Comparison of ENCODE assay signal across 24 cellular contexts in the genomic region with DNA sequence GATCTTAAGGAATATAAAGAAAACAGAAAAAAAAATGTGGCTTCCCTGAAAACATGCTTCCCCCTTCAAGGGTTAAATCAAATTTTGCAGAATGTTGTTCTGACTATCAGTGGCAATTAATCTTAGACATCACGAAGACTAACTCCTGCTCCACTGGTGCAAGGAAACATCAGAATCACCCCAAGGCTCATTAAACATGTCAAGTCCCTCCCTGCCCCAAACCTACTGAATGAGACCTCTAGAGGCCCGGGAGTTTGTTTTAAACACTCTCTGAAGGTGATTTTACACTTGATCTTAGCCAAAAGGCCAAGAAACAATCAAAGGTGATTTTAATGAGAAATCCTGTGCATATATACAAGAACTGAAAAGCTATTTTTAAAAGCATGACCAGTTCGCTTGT. TPM values are rescaled to one million over a fixed set of nuclear protein-coding genes. Genes with fewer than 3 reads are reported as not detected.
A peak's percentile ranks its signal among the peaks of the same experiment; 100 is the strongest.
DNase-seq lines count a peak whose midpoint lies in the region; ATAC-seq, FAIRE-seq and TF ChIP-seq lines count a peak whose summit lies in the region.
"Had no signal": no experiment of that assay in that cellular context is flagged by ENCODE, and none has a peak within 500 bp of the region (broad histone marks: within the 10 kb centered on the region; RNA-seq: fewer than 3 reads in every experiment).

No MANE protein-coding gene starts in this region.

- no peak for DNase-seq in GM23338 (ENCODE audit: low spot score)
- no peak for DNase-seq in K562 (ENCODE audit: extremely low read depth in 1 of 4, low spot score in 3 of 4)
- peak; percentile 92 for DNase-seq in left kidney (ENCODE audit: low read depth, low spot score)
- no peak for DNase-seq in NCI-H226
- DNase-seq in NCI-H345 (lab: John Stamatoyannopoulos, UW), result no peak
- DNase-seq in activated T-cell treated with anti-CD3 and anti-CD28 coated beads, Interleukin-2, amount 50 U/mL, for 72 hours, result no peak
- no peak for DNase-seq in stimulated activated CD4-positive, alpha-beta T cell treated with anti-CD3 and anti-CD28 coated beads, Interleukin-4, amount 100 ng/mL, for 4 hours
- DNase-seq: activated CD4-positive, alpha-beta T cell treated with anti-CD3 and anti-CD28 coated beads for 36 hours; effector CD4-positive, alpha-beta T cell; H9; NCI-H1048; occipital lobe; T-helper 9 cell had no signal

- no peak overlapping the region for H3K9ac ChIP-seq in K562 (ENCODE audit: insufficient read depth in 1 of 2, low read depth in 2 of 2, low read length in 2 of 2)

- peaks cover 69% of the 10 kb centered on the region; the same call in 1 of the 2 replicates for H3K36me3 ChIP-seq in GM23338 (ENCODE audit: insufficient read depth)
- H3K36me3 ChIP-seq in K562 (ENCODE audit: control insufficient read depth, insufficient read depth, low read length), result peaks cover 88% of the 10 kb centered on the region

- H3K27me3 Mint-ChIP-seq in GM23338 (ENCODE audit: insufficient read depth, low read depth, poor library complexity), result no peaks in the 10 kb centered on the region
- no peaks in the 10 kb centered on the region for H3K27me3 Mint-ChIP-seq in activated T-cell treated with anti-CD3 and anti-CD28 coated beads, Interleukin-2, amount 50 U/mL, for 72 hours (ENCODE audit: low read depth)
- H3K27me3 Mint-ChIP-seq: activated CD4-positive, alpha-beta T cell treated with anti-CD3 and anti-CD28 coated beads for 36 hours; activated naive CD4-positive, alpha-beta T cell treated with anti-CD3 and anti-CD28 coated beads, Interleukin-2, amount 10 ng/mL, durations not matched to agents 7 days and 5 days; activated T-helper 17 cell treated with anti-CD3 and anti-CD28 coated beads, Interleukin-2, amount 50 U/mL, for 72 hours; B cell; naive thymus-derived CD8-positive, alpha-beta T cell had no signal

- peaks cover 3% of the 10 kb centered on the region; the same call in 1 of the 3 replicates for H3K4me1 Mint-ChIP-seq in GM23338
- no peaks in the 10 kb centered on the region for H3K4me1 Mint-ChIP-seq in activated T-cell treated with anti-CD3 and anti-CD28 coated beads, Interleukin-2, amount 50 U/mL, for 72 hours (ENCODE audit: low read depth)
- H3K4me1 Mint-ChIP-seq: activated CD4-positive, alpha-beta T cell treated with anti-CD3 and anti-CD28 coated beads for 36 hours; H9 had no signal

- CTCF ChIA-PET in K562 (lab: Yijun Ruan, JAX; ENCODE audit: low intra/inter-chr PET ratio), result interaction anchor here (0.6 to 2.7 kb wide), 5 partner anchors 75 to 300 kb away, joined by 3 to 34 read pairs (median 4); partner anchors contain the start of gene CPNE2

- no peak overlapping the region for H3K4me3 Mint-ChIP-seq in GM23338
- H3K4me3 Mint-ChIP-seq in activated T-cell treated with anti-CD3 and anti-CD28 coated beads, Interleukin-2, amount 50 U/mL, for 72 hours, result no peak overlapping the region
- H3K4me3 Mint-ChIP-seq: activated CD4-positive, alpha-beta T cell treated with anti-CD3 and anti-CD28 coated beads for 36 hours; activated CD8-positive, alpha-beta T cell treated with anti-CD3 and anti-CD28 coated beads, Interleukin-2, amount 10 ng/mL, durations not matched to agents 7 days and 5 days; activated naive CD4-positive, alpha-beta T cell treated with anti-CD3 and anti-CD28 coated beads, Interleukin-2, amount 10 ng/mL, durations not matched to agents 7 days and 5 days; activated T-helper 17 cell treated with anti-CD3 and anti-CD28 coated beads, Interleukin-2, amount 50 U/mL, for 72 hours; B cell; H9; immature natural killer cell; naive thymus-derived CD8-positive, alpha-beta T cell had no signal

- POLR2A ChIA-PET in K562 (lab: Yijun Ruan, JAX), result interaction anchor here (0.7 kb wide), 1 partner anchor 192 kb away, joined by 3 read pairs; no protein-coding TSS in a partner anchor

- no peak for TF ChIP-seq POLR2A in K562 (conservative IDR thresholded peaks at IDR 0.05)

- 90% methylated on average over 3 of the region's 3 CpGs for WGBS in K562 (ENCODE audit: insufficient coverage, low coverage, missing lambda C conversion rate)

- H3K4me1 ChIP-seq in GM23338 (ENCODE audit: insufficient read depth) (no peaks in the 10 kb centered on the region), K562 (replicated peaks in 1 of 2; ENCODE audit: control insufficient read depth in 2 of 2, insufficient read depth in 2 of 2, low read length in 2 of 2) (no peaks in the 10 kb centered on the region)

- intact Hi-C loops in K562 (cut with micrococcal nuclease), result no loop called here

- H3K9me3 ChIP-seq in K562 (replicated peaks; ENCODE audit: control insufficient read depth, insufficient read depth, low read depth, low read length), result no peaks in the 10 kb centered on the region
- H3K9me3 ChIP-seq: adrenal gland, SJCRH30 had no signal

- no peaks in the 10 kb centered on the region for H3K27me3 ChIP-seq in GM23338 (ENCODE audit: insufficient read depth)
- no peaks in the 10 kb centered on the region for H3K27me3 ChIP-seq in K562 (ENCODE audit: control insufficient read depth in 2 of 2, insufficient read depth in 2 of 2, low read length in 2 of 2)
- H3K27me3 ChIP-seq: adrenal gland, SJCRH30 had no signal

- H3K9me2 ChIP-seq in GM23338 (ENCODE audit: insufficient read depth), result no peaks in the 10 kb centered on the region

- peak; percentile 11 for FAIRE-seq in K562 (lab: Jason Lieb, UNC)
- FAIRE-seq: colon had no signal

- no peaks in the 10 kb centered on the region for H3F3A ChIP-seq in GM23338 (replicated peaks; ENCODE audit: low read depth)

- H3K27ac ChIP-seq in GM23338 (ENCODE audit: low read depth), result no peak overlapping the region
- H3K27ac ChIP-seq in K562 (ENCODE audit: extremely low read depth, low read depth, low read length), result no peak overlapping the region
- H3K27ac ChIP-seq in temporal lobe (ENCODE audit: low read depth, low read length), result peak overlapping the region; percentile 17
- H3K27ac ChIP-seq: SJCRH30, VCaP had no signal

- H4K20me1 ChIP-seq in GM23338 (replicated peaks; ENCODE audit: insufficient read depth) (no peaks in the 10 kb centered on the region), K562 (replicated peaks; ENCODE audit: control insufficient read depth, insufficient read depth, low read length) (no peaks in the 10 kb centered on the region)

- no peaks in the 10 kb centered on the region for H3K9me3 Mint-ChIP-seq in GM23338
- no peaks in the 10 kb centered on the region for H3K9me3 Mint-ChIP-seq in activated T-cell treated with anti-CD3 and anti-CD28 coated beads, Interleukin-2, amount 50 U/mL, for 72 hours
- H3K9me3 Mint-ChIP-seq: activated naive CD4-positive, alpha-beta T cell treated with anti-CD3 and anti-CD28 coated beads, Interleukin-2, amount 10 ng/mL, durations not matched to agents 7 days and 5 days; activated T-helper 17 cell treated with anti-CD3 and anti-CD28 coated beads, Interleukin-2, amount 50 U/mL, for 72 hours; H9; immature natural killer cell; naive thymus-derived CD8-positive, alpha-beta T cell had no signal

- peak overlapping the region; percentile 54; the same call in 1 of the 2 replicates for H3K27ac Mint-ChIP-seq in GM23338
- no peak overlapping the region for H3K27ac Mint-ChIP-seq in activated T-cell treated with anti-CD3 and anti-CD28 coated beads, Interleukin-2, amount 50 U/mL, for 72 hours
- H3K27ac Mint-ChIP-seq: activated CD4-positive, alpha-beta T cell treated with anti-CD3 and anti-CD28 coated beads for 36 hours; activated CD8-positive, alpha-beta T cell treated with anti-CD3 and anti-CD28 coated beads, Interleukin-2, amount 10 ng/mL, durations not matched to agents 7 days and 5 days; activated naive CD4-positive, alpha-beta T cell treated with anti-CD3 and anti-CD28 coated beads, Interleukin-2, amount 10 ng/mL, durations not matched to agents 7 days and 5 days; activated T-helper 17 cell treated with anti-CD3 and anti-CD28 coated beads, Interleukin-2, amount 50 U/mL, for 72 hours; B cell; H9; immature natural killer cell had no signal

- H3K4me3 ChIP-seq in GM23338 (no peak overlapping the region), K562 (no peak overlapping the region)
- H3K4me3 ChIP-seq: adrenal gland, SJCRH30 had no signal

- no peak for TF ChIP-seq RAD21 in K562 (CRISPR knock-in tag; conservative IDR thresholded peaks at IDR 0.05 in 1 of 2, IDR thresholded peaks at IDR 0.05 in 1 of 2)

- no peak for ATAC-seq in GM23338
- ATAC-seq in K562, result no peak
- ATAC-seq in activated T-cell treated with anti-CD3 and anti-CD28 coated beads, Interleukin-2, amount 50 U/mL, for 72 hours (replicated peaks in 1 of 2), result no peak

- H3K4me2 ChIP-seq in GM23338 (no peak overlapping the region), K562 (ENCODE audit: insufficient read depth, low read length) (no peak overlapping the region)

- H3K36me3 Mint-ChIP-seq in GM23338 (ENCODE audit: low read depth), result peaks cover 69% of the 10 kb centered on the region
- H3K36me3 Mint-ChIP-seq in activated T-cell treated with anti-CD3 and anti-CD28 coated beads, Interleukin-2, amount 50 U/mL, for 72 hours (ENCODE audit: insufficient read depth in 2 of 2), result peaks cover 7 to 30% of the 10 kb centered on the region in 2 donors

- H3K79me2 ChIP-seq in GM23338 (replicated peaks; ENCODE audit: insufficient read depth) (no peaks in the 10 kb centered on the region), K562 (ENCODE audit: control insufficient read depth, insufficient read depth, low read length) (no peaks in the 10 kb centered on the region)

- no peaks in the 10 kb centered on the region for H3K9me1 ChIP-seq in K562 (ENCODE audit: control insufficient read depth, insufficient read depth, low read length)

- TF ChIP-seq EP300 in K562 (IDR thresholded peaks at IDR 0.05; ENCODE audit: low read length), result no peak

- BruUV-seq in K562 (replicated peaks; lab: Mats Ljungman, UMichigan), result no TSS peak

- TF ChIP-seq CTCF in GM23338 (conservative IDR thresholded peaks at IDR 0.05; ENCODE audit: low read depth in 2 of 2) (no peak), K562 (IDR thresholded peaks at IDR 0.05 in 2 of 3, conservative IDR thresholded peaks at IDR 0.05 in 1 of 3; ENCODE audit: insufficient read depth in 2 of 3, low read depth in 1 of 3, low read length in 3 of 3) (no peak)

- H2AFZ ChIP-seq in GM23338, result no peak overlapping the region
- H2AFZ ChIP-seq in K562 (ENCODE audit: low read depth, low read length), result no peak overlapping the region

- in situ Hi-C loops in K562 (cut with MboI), result loop anchor here (5.0 kb wide), 1 partner anchor 80 kb away; no protein-coding TSS in a partner anchor

RNA-seq across cellular contexts. Expression of gene PSME3IP1, which starts 18.3 kb away (rescaled TPM):
- 78.0 and 111 TPM in 2 replicates for total RNA-seq in GM23338 (2014; rRNA removed; shearing (Covaris generic))
- polyA plus RNA-seq in GM23338 (2016; fragmentation: Nextera tagmentation; extraction: Ambion mirVana) (93.2 and 105 TPM in 2 replicates), K562 (2011; rRNA removed) (115 and 144 TPM in 2 replicates), K562 (2014; fragmentation: Illumina TruSeq; extraction: Trizol) (155 and 187 TPM in 2 replicates), K562 (2014; fragmentation: Nextera tagmentation; extraction: Ambion mirVana) (100 to 1,000 TPM in 1 of 2 experiments, 10 to 100 TPM in 1; 63.8 to 142 TPM), K562 (2014; rRNA removed) (146 and 152 TPM in 2 replicates)
- 53.9 and 134 TPM in 2 replicates for total RNA-seq in K562 (2011; cell fraction: chromatin; rRNA removed; ENCODE audit: low replicate concordance)
- 46.7 and 60.7 TPM in 2 replicates for total RNA-seq in K562 (2011; cell fraction: nucleolus; rRNA removed)
- 71.6 and 104 TPM in 2 replicates for total RNA-seq in K562 (2011; cell fraction: nucleoplasm; rRNA removed)
- total RNA-seq in K562 (2014; rRNA removed) (76.9 and 85.5 TPM in 2 replicates), K562 (2014; rRNA removed; fragmentation: Illumina TruSeq; extraction: Trizol) (143 and 167 TPM in 2 replicates), K562 (2015; rRNA removed; fragmentation: Illumina TruSeq; extraction: Trizol) (147 and 158 TPM in 2 replicates), K562 (2021) (104 and 106 TPM in 2 replicates), temporal lobe (96.9 TPM)
- 132 and 144 TPM in 2 replicates for polyA plus RNA-seq in K562 (2011; cell fraction: cytosol; rRNA removed)
- polyA plus RNA-seq in K562 (2011; cell fraction: nucleus; rRNA removed), result 251 and 259 TPM in 2 replicates
- 88.6 and 121 TPM in 2 replicates for polyA plus RNA-seq in K562 (2012)
- polyA minus RNA-seq in K562 (2011; rRNA and poly(A)+ RNA removed), result 78.0 and 80.4 TPM in 2 replicates
- polyA minus RNA-seq in K562 (2011; cell fraction: cytosol; rRNA and poly(A)+ RNA removed), result 45.1 and 48.8 TPM in 2 replicates
- polyA minus RNA-seq in K562 (2011; cell fraction: nucleus; rRNA and poly(A)+ RNA removed), result 40.8 and 66.0 TPM in 2 replicates
- total RNA-seq in activated T-cell treated with anti-CD3 and anti-CD28 coated beads, Interleukin-2, amount 50 U/mL, for 72 hours, result 100 to 1,000 TPM; 120 to 140 TPM

RNA-seq across cellular contexts. Expression of gene RSPRY1, which starts 18.6 kb away (rescaled TPM):
- 35.9 and 39.7 TPM in 2 replicates for total RNA-seq in GM23338 (2014; rRNA removed; shearing (Covaris generic))
- polyA plus RNA-seq in GM23338 (2016; fragmentation: Nextera tagmentation; extraction: Ambion mirVana) (20.4 and 25.8 TPM in 2 replicates), K562 (2011; rRNA removed) (25.4 and 28.0 TPM in 2 replicates), K562 (2014; fragmentation: Illumina TruSeq; extraction: Trizol) (17.6 and 23.1 TPM in 2 replicates), K562 (2014; fragmentation: Nextera tagmentation; extraction: Ambion mirVana) (10 to 100 TPM; 10.2 to 13.4 TPM), K562 (2014; rRNA removed) (15.0 and 17.5 TPM in 2 replicates)
- 60.1 and 86.3 TPM in 2 replicates for total RNA-seq in K562 (2011; cell fraction: chromatin; rRNA removed; ENCODE audit: low replicate concordance)
- 29.9 and 41.0 TPM in 2 replicates for total RNA-seq in K562 (2011; cell fraction: nucleolus; rRNA removed)
- 44.0 and 48.0 TPM in 2 replicates for total RNA-seq in K562 (2011; cell fraction: nucleoplasm; rRNA removed)
- total RNA-seq in K562 (2014; rRNA removed) (14.5 and 20.0 TPM in 2 replicates), K562 (2014; rRNA removed; fragmentation: Illumina TruSeq; extraction: Trizol) (25.5 and 26.3 TPM in 2 replicates), K562 (2015; rRNA removed; fragmentation: Illumina TruSeq; extraction: Trizol) (25.2 and 27.8 TPM in 2 replicates), K562 (2021) (20.8 and 22.7 TPM in 2 replicates), temporal lobe (61.7 TPM)
- polyA plus RNA-seq in K562 (2011; cell fraction: cytosol; rRNA removed), result 10.7 and 15.7 TPM in 2 replicates
- polyA plus RNA-seq in K562 (2011; cell fraction: nucleus; rRNA removed), result 21.4 and 28.5 TPM in 2 replicates
- polyA plus RNA-seq in K562 (2012), result 11.1 and 11.4 TPM in 2 replicates
- 61.4 and 62.4 TPM in 2 replicates for polyA minus RNA-seq in K562 (2011; rRNA and poly(A)+ RNA removed)
- polyA minus RNA-seq in K562 (2011; cell fraction: cytosol; rRNA and poly(A)+ RNA removed), result 31.9 and 34.4 TPM in 2 replicates
- 26.1 and 51.2 TPM in 2 replicates for polyA minus RNA-seq in K562 (2011; cell fraction: nucleus; rRNA and poly(A)+ RNA removed)
- 10 to 100 TPM; 33.9 to 39.8 TPM for total RNA-seq in activated T-cell treated with anti-CD3 and anti-CD28 coated beads, Interleukin-2, amount 50 U/mL, for 72 hours
